In the genomic region with DNA sequence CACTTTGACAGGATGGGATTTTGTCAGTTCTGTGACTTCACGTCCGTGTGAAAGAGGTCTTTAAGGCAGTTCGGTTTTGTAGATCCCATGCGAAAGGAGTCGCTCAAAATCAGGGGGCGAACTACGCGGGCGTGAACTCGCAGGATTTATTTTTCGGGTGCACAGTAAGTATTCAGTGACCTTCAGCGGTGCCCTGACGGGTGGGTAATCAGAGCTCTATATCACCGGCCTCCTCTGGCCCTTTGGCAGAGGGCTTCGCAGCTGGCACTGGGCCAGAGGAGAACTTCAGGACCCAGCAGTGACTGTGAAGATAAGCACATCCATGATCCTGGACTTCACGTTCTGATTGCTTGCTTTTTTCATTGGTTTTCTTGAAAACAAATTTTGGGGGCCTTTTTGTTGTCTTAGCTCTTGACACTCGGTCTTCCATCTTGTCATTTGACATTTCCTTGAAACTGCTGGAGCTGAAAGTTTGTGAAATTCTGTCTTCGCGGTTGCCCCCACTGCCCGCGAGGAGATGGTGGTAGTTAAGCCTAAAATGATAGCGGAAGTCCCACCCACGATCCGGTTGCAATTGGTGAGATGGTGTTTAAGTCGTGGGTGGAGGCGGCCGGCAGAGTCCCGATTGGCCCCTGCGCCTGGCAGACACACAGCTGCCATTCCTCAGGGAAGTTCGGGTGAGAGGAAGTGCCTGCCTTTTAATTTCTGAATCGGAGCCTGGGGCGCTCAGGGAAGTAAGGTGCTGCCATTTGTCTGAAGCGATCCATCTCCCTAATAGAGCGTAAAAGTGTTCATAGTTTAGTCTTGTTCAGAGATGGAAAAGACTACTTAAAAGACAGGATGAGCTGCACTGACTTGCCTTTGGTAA, we compare ENCODE assay signal across 8 cellular contexts. TPM values are rescaled to one million over a fixed set of nuclear protein-coding genes. Genes with fewer than 3 reads are reported as not detected.
DNase-seq lines count a peak whose midpoint lies in the region; ATAC-seq and TF ChIP-seq lines count a peak whose summit lies in the region.

TSS of gene FAM120AOS (minus strand) at position 535 of the 868 bp plus-strand sequence. CDS start 872 bp downstream, outside the sequence.

- CTCF ChIA-PET in activated CD4-positive, alpha-beta T cell treated with anti-CD3 and anti-CD28 coated beads for 36 hours (lab: Charles Lee) = interaction anchor here (0.6 to 2.0 kb wide), 7 partner anchors 11 to 344 kb away, joined by 3 to 14 read pairs (median 4); no protein-coding TSS in a partner anchor

- peak; percentile 94 for DNase-seq in AG10803 (ENCODE audit: low read depth)
- peak; percentile 77 for DNase-seq in NCI-H510A (lab: John Stamatoyannopoulos, UW)
- DNase-seq in activated CD4-positive, alpha-beta T cell treated with anti-CD3 and anti-CD28 coated beads for 36 hours = peak; percentile 92
- peak; percentile 96 for DNase-seq in choroid plexus epithelial cell (ENCODE audit: low read depth)
- DNase-seq in kidney epithelial cell (ENCODE audit: low read depth) = peak; percentile 83
- DNase-seq in stimulated activated CD4-positive, alpha-beta T cell treated with anti-CD3 and anti-CD28 coated beads, Interleukin-15, amount 100 ng/mL, for 48 hours (ENCODE audit: low read depth in 2 of 2) = peak; percentile 75 to 83

- H3K36me3 ChIP-seq in kidney epithelial cell (ENCODE audit: control insufficient read depth, insufficient read depth, low read length) = peaks cover 1% of the 10 kb centered on the region

- POLR2A ChIA-PET in activated CD4-positive, alpha-beta T cell treated with anti-CD3 and anti-CD28 coated beads for 36 hours (lab: Charles Lee) = interaction anchor here (0.6 to 1.9 kb wide), 7 partner anchors 10 to 490 kb away, joined by 3 to 6 read pairs (median 3); no protein-coding TSS in a partner anchor

- intact Hi-C loops in activated CD4-positive, alpha-beta T cell treated with anti-CD3 and anti-CD28 coated beads for 36 hours (cut with DNase I, micrococcal nuclease) = loop anchor here (1.0 to 10.0 kb wide), 14 partner anchors 48 to 1864 kb away; partner anchors contain the start of genes CARD19 (in 1 of the 2), CENPP (in 1 of the 2), FANCC (in 1 of the 2) and IARS1 (in 1 of the 2)

- H3K27ac Mint-ChIP-seq in activated CD4-positive, alpha-beta T cell treated with anti-CD3 and anti-CD28 coated beads for 36 hours = peak within 1 kb of the TSS; percentile 96

- H3K27me3 ChIP-seq in kidney epithelial cell (ENCODE audit: control insufficient read depth, insufficient read depth, low read length) = no peaks in the 10 kb centered on the region

- TF ChIP-seq CTCF in AG10803 (conservative IDR thresholded peaks at IDR 0.05; ENCODE audit: low read length) (no peak), choroid plexus epithelial cell (conservative IDR thresholded peaks at IDR 0.05; ENCODE audit: low read depth, low read length) (no peak), kidney epithelial cell (IDR thresholded peaks at IDR 0.05; ENCODE audit: insufficient read depth, low read length, poor library complexity, severe bottlenecking) (no peak)

- H3K4me3 Mint-ChIP-seq in activated CD4-positive, alpha-beta T cell treated with anti-CD3 and anti-CD28 coated beads for 36 hours = peak within 1 kb of the TSS; percentile 89

- H3K9me3 Mint-ChIP-seq in activated CD4-positive, alpha-beta T cell treated with anti-CD3 and anti-CD28 coated beads for 36 hours (ENCODE audit: low read depth) = no peaks in the 10 kb centered on the region

- ATAC-seq in GM19043 (IDR thresholded peaks at IDR 0.05; ENCODE audit: low read depth, unreplicated experiment) (peak; percentile 61), HG03378 (IDR thresholded peaks at IDR 0.05; ENCODE audit: unreplicated experiment) (peak; percentile 63)
- peak; percentile 68 for ATAC-seq in activated CD4-positive, alpha-beta T cell treated with anti-CD3 and anti-CD28 coated beads for 36 hours

- H3K36me3 Mint-ChIP-seq in activated CD4-positive, alpha-beta T cell treated with anti-CD3 and anti-CD28 coated beads for 36 hours (ENCODE audit: low read depth) = peaks cover 44% of the 10 kb centered on the region

- no peaks in the 10 kb centered on the region for H3K27me3 Mint-ChIP-seq in activated CD4-positive, alpha-beta T cell treated with anti-CD3 and anti-CD28 coated beads for 36 hours

- peaks cover 47% of the 10 kb centered on the region for H3K4me1 Mint-ChIP-seq in activated CD4-positive, alpha-beta T cell treated with anti-CD3 and anti-CD28 coated beads for 36 hours

- H3K4me3 ChIP-seq in AG10803 (ENCODE audit: low read length) (peak within 1 kb of the TSS; percentile 82), choroid plexus epithelial cell (ENCODE audit: low read depth, low read length) (peak within 1 kb of the TSS; percentile 88), kidney epithelial cell (ENCODE audit: low read depth, low read length) (peak within 1 kb of the TSS; percentile 93)

RNA-seq across cellular contexts. Expression of gene FAM120AOS, which starts in this region (rescaled TPM):
- 10 to 100 TPM; 38.7 to 43.1 TPM for total RNA-seq in activated CD4-positive, alpha-beta T cell treated with anti-CD3 and anti-CD28 coated beads for 36 hours
- total RNA-seq in kidney epithelial cell = 41.7 and 51.0 TPM in 2 replicates

Comparison
In these comparisons a context has a peak if more than half of its experiments do, and no peak if none do; other contexts are left out.
1. Peak in every context shown above with its lines: DNase-seq, ATAC-seq and H3K4me3 ChIP-seq.